Comparison of ENCODE assay signal across 23 cellular contexts in genomic region chr6:100906325-100906724, GRCh38. TPM values are rescaled to one million over a fixed set of nuclear protein-coding genes. Genes with fewer than 3 reads are reported as not detected.
DNase-seq lines count a peak whose midpoint lies in the region; ATAC-seq, FAIRE-seq and TF ChIP-seq lines count a peak whose summit lies in the region.
"Had no signal": no experiment of that assay in that cellular context is flagged by ENCODE, and none has a peak within 500 bp of the region (broad histone marks: within the 10 kb centered on the region; RNA-seq: fewer than 3 reads in every experiment).

No MANE protein-coding gene starts in this region.

- no peak for TF ChIP-seq EP300 in H1 (IDR thresholded peaks at IDR 0.05; ENCODE audit: borderline replicate concordance in 1 of 2, low read depth in 2 of 2, low read length in 2 of 2)

- H3K56ac ChIP-seq in H1 (replicated peaks; ENCODE audit: insufficient read length, low read depth, low read length): no peak overlapping the region

- ATAC-seq in GM19397 (IDR thresholded peaks at IDR 0.05; ENCODE audit: unreplicated experiment): no peak
- no peak for ATAC-seq in HG02970 (IDR thresholded peaks at IDR 0.05; ENCODE audit: low FRiP score, unreplicated experiment)

- H4K5ac ChIP-seq in H1 (ENCODE audit: insufficient read length, low read depth, low read length): no peak overlapping the region

- no peak overlapping the region for H2BK5ac ChIP-seq in H1 (ENCODE audit: low read depth, low read length)

- H2AFZ ChIP-seq in H1 (ENCODE audit: low read length): no peak overlapping the region

- no peaks in the 10 kb centered on the region for H3K79me1 ChIP-seq in H1 (ENCODE audit: low read depth, low read length)

- no peaks in the 10 kb centered on the region for H3K79me2 ChIP-seq in H1 (ENCODE audit: control insufficient read depth in 1 of 2, insufficient read depth in 2 of 2, low read length in 2 of 2)

- no peaks in the 10 kb centered on the region for H3K9me3 ChIP-seq in H1 (ENCODE audit: insufficient read depth in 2 of 2, low read depth in 1 of 2, low read length in 1 of 2)

- WGBS in H1 (ENCODE audit: extremely low coverage in 1 of 2, insufficient coverage in 1 of 2, insufficient read length in 1 of 2, insufficient replicate concordance in 2 of 2, low coverage in 1 of 2, low lambda C conversion rate in 2 of 2, missing lambda C conversion rate in 1 of 2), 2 experiments: 95% methylated on average over 1 of the region's 1 CpG; no CpG with 5 or more reads in 1 of the 2 experiments

- no peak for FAIRE-seq in H1 (lab: Jason Lieb, UNC)
- FAIRE-seq: D721Med had no signal

- TF ChIP-seq POLR2A in H1 (IDR thresholded peaks at IDR 0.05; ENCODE audit: control extremely low read depth in 1 of 2, low read depth in 2 of 2, low read length in 2 of 2): no peak

- H2BK12ac ChIP-seq in H1 (ENCODE audit: low read depth, low read length): no peak overlapping the region

- H3K27me3 ChIP-seq in H1 (replicated peaks in 1 of 4; ENCODE audit: control insufficient read depth in 3 of 4, extremely low read depth in 1 of 4, insufficient read depth in 3 of 4, low read length in 3 of 4): no peaks in the 10 kb centered on the region

- H3K9ac ChIP-seq in H1 (replicated peaks in 1 of 4; ENCODE audit: extremely low read depth in 1 of 4, low read depth in 3 of 4, low read length in 3 of 4): no peak overlapping the region
- H3K9ac ChIP-seq: KMS-11 had no signal

- H3K4me1 ChIP-seq in H1 (replicated peaks in 1 of 4; ENCODE audit: control insufficient read depth in 3 of 4, insufficient read depth in 4 of 4, low read length in 3 of 4): peaks cover 0 to 3% (median 0%) of the 10 kb centered on the region in 4 experiments; a peak in 1 of 7 replicates

- no peak overlapping the region for H4K91ac ChIP-seq in H1 (replicated peaks; ENCODE audit: insufficient read length, low read length)

- no peak overlapping the region for H3K27ac ChIP-seq in H1 (ENCODE audit: low read depth, low read length)
- H3K27ac ChIP-seq: KMS-11, SK-N-MC had no signal

- POLR2A ChIA-PET in H1 (lab: Charles Lee; ENCODE audit: partially characterized antibody): no interaction called here

- no peak overlapping the region for H3K23ac ChIP-seq in H1 (ENCODE audit: insufficient read length)

- H3K36me3 ChIP-seq in H1 (ENCODE audit: control insufficient read depth in 2 of 4, insufficient read depth in 4 of 4, low read length in 3 of 4): no peaks in the 10 kb centered on the region

- H2AK5ac ChIP-seq in H1 (ENCODE audit: low read depth, low read length): no peak overlapping the region

- no peaks in the 10 kb centered on the region for H3K23me2 ChIP-seq in H1 (ENCODE audit: low read depth, low read length)

- H2BK120ac ChIP-seq in H1 (replicated peaks; ENCODE audit: low read depth, low read length): no peak overlapping the region

- TF ChIP-seq CTCF in H1 (IDR thresholded peaks at IDR 0.05; ENCODE audit: control extremely low read depth in 1 of 3, insufficient read depth in 1 of 3, low read depth in 1 of 3, low read length in 3 of 3): peak in 1 of 3 experiments; percentile 20; a peak in 1 of 4 replicates
- peak; percentile 25 for TF ChIP-seq CTCF in fibroblast of villous mesenchyme (IDR thresholded peaks at IDR 0.05; ENCODE audit: insufficient read depth, low read depth, low read length)

- CTCF ChIA-PET in H1 (lab: Charles Lee; ENCODE audit: partially characterized antibody): interaction anchor here (0.6 kb wide), 2 partner anchors 67 to 382 kb away, joined by 3 to 5 read pairs; no protein-coding TSS in a partner anchor

- no peak overlapping the region for H3K18ac ChIP-seq in H1 (ENCODE audit: extremely low read depth, low read length)

- no peak overlapping the region for H3K4ac ChIP-seq in H1 (replicated peaks; ENCODE audit: insufficient read length, low read depth, low read length)

- DNase-seq in AG20443 (ENCODE audit: low spot score): peak; percentile 10
- DNase-seq in LHCN-M2 (ENCODE audit: low read depth): peak; percentile 7
- DNase-seq in H1 (ENCODE audit: low read depth in 1 of 2, low spot score in 2 of 2): no peak
- no peak for DNase-seq in fibroblast of villous mesenchyme (ENCODE audit: low read depth)
- DNase-seq in NCI-H526 treated with DMSO at 0.1 percent for 48 hours (lab: John Stamatoyannopoulos, UW): no peak
- DNase-seq in NCI-H2171 treated with DMSO at 0.1 percent for 48 hours (lab: John Stamatoyannopoulos, UW): no peak
- DNase-seq: 8988T, DMS53, EL, H9, IMR-90, NCI-H1105, NCI-H146, NCI-H2029, NCI-H345, NCI-H524 treated with DMSO at 0.1 percent for 48 hours, Right ventricle myocardium superior, SW 1271 had no signal

- H3K14ac ChIP-seq in H1 (ENCODE audit: insufficient read length): no peak overlapping the region

- H3K4me3 ChIP-seq in H1 (ENCODE audit: extremely low read depth in 1 of 4, insufficient read depth in 2 of 4, low read depth in 3 of 4, low read length in 4 of 4) (no peak overlapping the region), fibroblast of villous mesenchyme (ENCODE audit: low read depth, low read length) (no peak overlapping the region)
- H3K4me3 ChIP-seq: SK-N-MC had no signal

- H4K8ac ChIP-seq in H1 (ENCODE audit: extremely low read depth, insufficient read depth, low read length): no peak overlapping the region

- H2BK15ac ChIP-seq in H1 (ENCODE audit: low read length): no peak overlapping the region

- H2BK20ac ChIP-seq in H1 (ENCODE audit: low read length): no peak overlapping the region

- no peaks in the 10 kb centered on the region for H4K20me1 ChIP-seq in H1 (replicated peaks in 1 of 2; ENCODE audit: control insufficient read depth in 1 of 2, insufficient read depth in 2 of 2, low read length in 2 of 2)

- no peak overlapping the region for H3K4me2 ChIP-seq in H1 (ENCODE audit: insufficient read depth in 1 of 2, low read depth in 2 of 2, low read length in 2 of 2)
- H3K4me2 ChIP-seq: KMS-11 had no signal

- TF ChIP-seq RAD21 in H1 (IDR thresholded peaks at IDR 0.05 in 1 of 2, conservative IDR thresholded peaks at IDR 0.05 in 1 of 2; ENCODE audit: low read depth in 2 of 2, low read length in 2 of 2): peak; percentile 35 to 43; a peak in 3 of 4 replicates

TF ChIP-seq in H1, 55 proteins besides CTCF, POLR2A, EP300 and RAD21:
- TF ChIP-seq TAF7 (optimal IDR thresholded peaks at IDR 0.05; ENCODE audit: borderline replicate concordance, low read depth, low read length) (no peak), EGR1 (IDR thresholded peaks at IDR 0.05; ENCODE audit: borderline replicate concordance, low read depth, low read length) (no peak), SAP30 (IDR thresholded peaks at IDR 0.05; ENCODE audit: insufficient read depth, insufficient replicate concordance, low read length) (no peak), GTF2F1 (IDR thresholded peaks at IDR 0.05; ENCODE audit: borderline replicate concordance, low read depth, low read length) (no peak), ZNF274 (IDR thresholded peaks at IDR 0.05; ENCODE audit: borderline replicate concordance, extremely low read depth, low read length) (no peak), CHD1 (IDR thresholded peaks at IDR 0.05; ENCODE audit: low read depth, low read length) (no peak), CHD2 (IDR thresholded peaks at IDR 0.05; ENCODE audit: low read length) (no peak), TAF1 (IDR thresholded peaks at IDR 0.05; ENCODE audit: low read depth, low read length) (no peak), HDAC2 (IDR thresholded peaks at IDR 0.05; ENCODE audit: borderline replicate concordance in 1 of 2, low read depth in 2 of 2, low read length in 2 of 2) (no peak), BRCA1 (IDR thresholded peaks at IDR 0.05; ENCODE audit: low read depth, low read length) (no peak), E2F6 (IDR thresholded peaks at IDR 0.05) (no peak), NANOG (IDR thresholded peaks at IDR 0.05; ENCODE audit: insufficient read depth, low read depth, low read length, poor library complexity, severe bottlenecking) (no peak), SP4 (IDR thresholded peaks at IDR 0.05; ENCODE audit: low read length) (no peak), SP1 (IDR thresholded peaks at IDR 0.05; ENCODE audit: low read depth, low read length) (no peak), TEAD4 (IDR thresholded peaks at IDR 0.05; ENCODE audit: low read depth, low read length) (no peak)

RNA-seq across cellular contexts. Expression of gene ASCC3, which starts 25.2 kb away (rescaled TPM):
- total RNA-seq in LHCN-M2 (2014; rRNA removed) (87.1 and 87.4 TPM in 2 replicates), fibroblast of villous mesenchyme (104 and 165 TPM in 2 replicates)
- polyA plus RNA-seq in LHCN-M2 (2012): 18.9 TPM
- total RNA-seq in H1 (2021; fragmentation: NEBNext Ultra II Directional; extraction: Animal tissue kit (Norgen Biotek cat#: 25700)): 73.0 and 77.8 TPM in 2 replicates
- polyA plus RNA-seq in H1 (2011; rRNA removed): 15.5 and 37.5 TPM in 2 replicates
- 27.9 TPM for polyA plus RNA-seq in H1 (2011; cell fraction: cytosol; rRNA removed)
- 25.4 TPM for polyA plus RNA-seq in H1 (2011; cell fraction: nucleus; rRNA removed)
- 34.9 to 48.2 TPM (median 38.3 TPM) in 4 replicates for polyA plus RNA-seq in H1 (2012, experiment 1 of 2)
- polyA plus RNA-seq in H1 (2012, experiment 2 of 2): 2.0 TPM
- 30.2 TPM for polyA plus RNA-seq in H1 (2013, experiment 1 of 2)
- polyA plus RNA-seq in H1 (2013, experiment 2 of 2): 28.4 TPM
- 95.7 and 133 TPM in 2 replicates for polyA minus RNA-seq in H1 (2011; rRNA and poly(A)+ RNA removed)
- polyA minus RNA-seq in H1 (2011; cell fraction: cytosol; rRNA and poly(A)+ RNA removed): 50.1 TPM
- polyA minus RNA-seq in H1 (2011; cell fraction: nucleus; rRNA and poly(A)+ RNA removed): 148 TPM

Comparison
In these comparisons a context has a peak if more than half of its experiments do, and no peak if none do; other contexts are left out.
1. DNase-seq: peak in AG20443 (single experiment) and LHCN-M2 (single experiment); none in H1 (0 of 2), fibroblast of villous mesenchyme (single experiment), NCI-H526 treated with DMSO at 0.1 percent for 48 hours (single experiment) and NCI-H2171 treated with DMSO at 0.1 percent for 48 hours (single experiment).